Comparison of ENCODE assay signal across 1 cellular context in genomic region chr2:178193823-178194599, GRCh38.
TF ChIP-seq lines count a peak whose summit lies in the region.

Gene OSBPL6 (plus strand): TSS chr2:178194512. CDS start chr2:178306185, 111,673 bp downstream.

TF ChIP-seq in K562, 482 proteins besides CTCF, POLR2A, EP300 and RAD21 (continued from another document and continues in another):
- TF ChIP-seq PATZ1 (CRISPR knock-in tag; IDR thresholded peaks at IDR 0.05; ENCODE audit: borderline replicate concordance) (no peak), SPI1 (IDR thresholded peaks at IDR 0.05; ENCODE audit: borderline replicate concordance, low read depth, low read length) (no peak), CHD4 (IDR thresholded peaks at IDR 0.05; ENCODE audit: insufficient read depth, insufficient replicate concordance, low read depth, low read length, poor library complexity, severe bottlenecking) (no peak), NR2C1 (IDR thresholded peaks at IDR 0.05) (no peak), NR2C1 (tag; IDR thresholded peaks at IDR 0.05) (no peak), ZBTB12 (CRISPR knock-in tag; IDR thresholded peaks at IDR 0.05) (no peak), SP2 (IDR thresholded peaks at IDR 0.05; ENCODE audit: extremely low read depth, low read depth, low read length, poor library complexity, severe bottlenecking) (no peak), ZNF347 (CRISPR knock-in tag; IDR thresholded peaks at IDR 0.05; ENCODE audit: low read depth) (no peak), NBN (IDR thresholded peaks at IDR 0.05; ENCODE audit: low read depth) (no peak), SIX5 (IDR thresholded peaks at IDR 0.05; ENCODE audit: borderline replicate concordance in 1 of 2, insufficient read depth in 1 of 2, low read depth in 1 of 2, low read length in 2 of 2) (no peak), THRB (CRISPR knock-in tag; conservative IDR thresholded peaks at IDR 0.05) (no peak), CHD1 (IDR thresholded peaks at IDR 0.05; ENCODE audit: low read length) (peak; percentile 46), KLF10 (CRISPR knock-in tag; IDR thresholded peaks at IDR 0.05) (no peak), ZNF217 (CRISPR knock-in tag; IDR thresholded peaks at IDR 0.05) (no peak), RUNX1 (IDR thresholded peaks at IDR 0.05; ENCODE audit: low read depth) (0 out of 2 replicates have a peak, but pooled peaks have one; percentile 15), TAF7 (tag; IDR thresholded peaks at IDR 0.05) (no peak), NCOA2 (IDR thresholded peaks at IDR 0.05; ENCODE audit: partially characterized antibody in 2 of 2) (no peak), CEBPB (tag; IDR thresholded peaks at IDR 0.05) (no peak), PKNOX1 (IDR thresholded peaks at IDR 0.05) (no peak), XRCC5 (IDR thresholded peaks at IDR 0.05; ENCODE audit: low read depth, low read length) (no peak), ZBTB9 (CRISPR knock-in tag; IDR thresholded peaks at IDR 0.05) (no peak), XRCC3 (IDR thresholded peaks at IDR 0.05) (no peak), RBBP5 (IDR thresholded peaks at IDR 0.05; ENCODE audit: borderline replicate concordance, insufficient read depth, low read length, poor library complexity, severe bottlenecking) (peak; percentile 30), ZHX1 (conservative IDR thresholded peaks at IDR 0.05; ENCODE audit: low read length) (no peak), GTF2B (IDR thresholded peaks at IDR 0.05; ENCODE audit: extremely low read depth, insufficient read length) (no peak), HCFC1 (IDR thresholded peaks at IDR 0.05; ENCODE audit: low read depth, low read length) (0 out of 2 replicates have a peak, but pooled peaks have one; percentile 5), ZBTB34 (CRISPR knock-in tag; IDR thresholded peaks at IDR 0.05) (no peak), DMBX1 (CRISPR knock-in tag; IDR thresholded peaks at IDR 0.05; ENCODE audit: borderline replicate concordance) (no peak), ATF6 (CRISPR knock-in tag; IDR thresholded peaks at IDR 0.05) (no peak), ZNF609 (CRISPR knock-in tag; IDR thresholded peaks at IDR 0.05; ENCODE audit: borderline replicate concordance) (no peak), ID3 (CRISPR knock-in tag; IDR thresholded peaks at IDR 0.05) (no peak), ID3 (tag; IDR thresholded peaks at IDR 0.05) (0 out of 2 replicates have a peak, but pooled peaks have one; percentile 9), STAT5A (IDR thresholded peaks at IDR 0.05; ENCODE audit: borderline replicate concordance, low read length) (no peak), ZBTB5 (IDR thresholded peaks at IDR 0.05) (no peak), ZNF586 (CRISPR knock-in tag; conservative IDR thresholded peaks at IDR 0.05) (no peak)
